ENCODE assay signal across 8 cellular contexts in genomic region chr15:84725001-84725491, GRCh38. TPM values are rescaled to one million over a fixed set of nuclear protein-coding genes. Genes with fewer than 3 reads are reported as not detected.
DNase-seq lines count a peak whose midpoint lies in the region; ATAC-seq and TF ChIP-seq lines count a peak whose summit lies in the region.

No MANE protein-coding gene starts in this region.

- ATAC-seq in GM18873 (IDR thresholded peaks at IDR 0.05; ENCODE audit: low FRiP score, unreplicated experiment) = no peak

- peak; percentile 80 for DNase-seq in activated CD4-positive, alpha-beta T cell treated with anti-CD3 and anti-CD28 coated beads, Interleukin-2, amount 10 ng/mL, durations not matched to agents 24 days and 14 days
- DNase-seq in activated CD4-positive, alpha-beta T cell treated with anti-CD3 and anti-CD28 coated beads for 4 hours = no peak
- DNase-seq in NB4 (ENCODE audit: low read depth) (peak; percentile 97), nephron progenitor cell (no peak), 8988T (no peak), COLO829 (ENCODE audit: low spot score) (no peak)
- DNase-seq in central memory CD4-positive, alpha-beta T cell = peak; percentile 42

- H3K4me3 Mint-ChIP-seq in activated CD4-positive, alpha-beta T cell treated with anti-CD3 and anti-CD28 coated beads, Interleukin-2, amount 10 ng/mL, durations not matched to agents 24 days and 14 days = peak overlapping the region; percentile 69
- no peak overlapping the region for H3K4me3 Mint-ChIP-seq in nephron progenitor cell

- H3K27me3 Mint-ChIP-seq in activated CD4-positive, alpha-beta T cell treated with anti-CD3 and anti-CD28 coated beads, Interleukin-2, amount 10 ng/mL, durations not matched to agents 24 days and 14 days = no peaks in the 10 kb centered on the region
- H3K27me3 Mint-ChIP-seq in nephron progenitor cell (ENCODE audit: low read depth, poor library complexity) = no peaks in the 10 kb centered on the region

- TF ChIP-seq CTCF in NB4 (IDR thresholded peaks at IDR 0.05; ENCODE audit: low read depth, low read length) = no peak
- TF ChIP-seq CTCF in nephron progenitor cell (IDR thresholded peaks at IDR 0.05) = no peak

- TF ChIP-seq POLR2A in NB4 (IDR thresholded peaks at IDR 0.05; ENCODE audit: extremely low read depth, insufficient read length) = no peak

- intact Hi-C loops in activated CD4-positive, alpha-beta T cell treated with anti-CD3 and anti-CD28 coated beads, Interleukin-2, amount 10 ng/mL, durations not matched to agents 24 days and 14 days (cut with micrococcal nuclease) = no loop called here

- H3K4me1 Mint-ChIP-seq in activated CD4-positive, alpha-beta T cell treated with anti-CD3 and anti-CD28 coated beads, Interleukin-2, amount 10 ng/mL, durations not matched to agents 24 days and 14 days = peaks cover 28% of the 10 kb centered on the region
- H3K4me1 Mint-ChIP-seq in nephron progenitor cell = peaks cover 8% of the 10 kb centered on the region

- no peaks in the 10 kb centered on the region for H3K9me3 Mint-ChIP-seq in activated CD4-positive, alpha-beta T cell treated with anti-CD3 and anti-CD28 coated beads, Interleukin-2, amount 10 ng/mL, durations not matched to agents 24 days and 14 days
- no peaks in the 10 kb centered on the region for H3K9me3 Mint-ChIP-seq in nephron progenitor cell

- no peak overlapping the region for H3K4me3 ChIP-seq in NB4 (ENCODE audit: low read depth, low read length)

- peak overlapping the region; percentile 95 for H3K27ac Mint-ChIP-seq in activated CD4-positive, alpha-beta T cell treated with anti-CD3 and anti-CD28 coated beads, Interleukin-2, amount 10 ng/mL, durations not matched to agents 24 days and 14 days
- H3K27ac Mint-ChIP-seq in nephron progenitor cell = peak overlapping the region; percentile 31

- peaks cover 2% of the 10 kb centered on the region for H3K36me3 Mint-ChIP-seq in activated CD4-positive, alpha-beta T cell treated with anti-CD3 and anti-CD28 coated beads, Interleukin-2, amount 10 ng/mL, durations not matched to agents 24 days and 14 days (ENCODE audit: low read depth)
- no peaks in the 10 kb centered on the region for H3K36me3 Mint-ChIP-seq in nephron progenitor cell (ENCODE audit: low read depth)

RNA-seq across cellular contexts. Expression of gene SEC11A, which starts 9.1 kb away (rescaled TPM):
- 101 and 108 TPM in 2 replicates for total RNA-seq in activated CD4-positive, alpha-beta T cell treated with anti-CD3 and anti-CD28 coated beads, Interleukin-2, amount 10 ng/mL, durations not matched to agents 24 days and 14 days

RNA-seq across cellular contexts. Expression of gene ZNF592, which starts 23.3 kb away (rescaled TPM):
- total RNA-seq in activated CD4-positive, alpha-beta T cell treated with anti-CD3 and anti-CD28 coated beads, Interleukin-2, amount 10 ng/mL, durations not matched to agents 24 days and 14 days = 30.0 and 30.6 TPM in 2 replicates

Comparison
In these comparisons a context has a peak if more than half of its experiments do, and no peak if none do; other contexts are left out.
1. DNase-seq: peak in activated CD4-positive, alpha-beta T cell treated with anti-CD3 and anti-CD28 coated beads, Interleukin-2, amount 10 ng/mL, durations not matched to agents 24 days and 14 days (single experiment), NB4 (single experiment) and central memory CD4-positive, alpha-beta T cell (single experiment); none in activated CD4-positive, alpha-beta T cell treated with anti-CD3 and anti-CD28 coated beads for 4 hours (0 of 2), nephron progenitor cell (single experiment), 8988T (single experiment) and COLO829 (single experiment).